Comparison of ENCODE assay signal across 16 cellular contexts in the genomic region with DNA sequence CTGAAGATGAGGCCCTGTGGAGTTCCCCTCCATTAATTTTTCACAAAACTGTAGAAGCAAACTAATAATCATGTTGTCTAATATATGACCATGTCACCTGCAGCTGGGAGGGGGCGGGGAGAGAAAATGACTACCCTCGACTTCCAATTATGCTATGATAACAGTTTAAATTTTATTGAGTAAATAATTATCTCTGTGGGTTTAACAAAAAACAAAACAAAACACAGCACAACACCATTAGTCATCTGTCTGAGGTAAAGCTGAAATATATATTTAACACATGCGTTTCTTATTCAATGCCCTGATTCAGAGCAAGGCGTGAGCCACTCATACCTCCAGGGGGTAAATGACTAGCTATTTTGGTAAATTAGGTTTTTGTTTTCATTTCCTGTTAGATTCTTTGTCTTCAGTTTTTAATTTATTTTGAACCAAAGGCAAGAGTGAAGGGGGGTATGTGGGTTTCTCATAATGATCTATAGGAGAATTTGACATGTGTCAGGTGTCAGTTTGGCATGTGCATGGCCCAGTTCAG.
DNase-seq lines count a peak whose midpoint lies in the region; ATAC-seq and TF ChIP-seq lines count a peak whose summit lies in the region.
"Had no signal": no experiment of that assay in that cellular context is flagged by ENCODE, and none has a peak within 500 bp of the region (broad histone marks: within the 10 kb centered on the region; RNA-seq: fewer than 3 reads in every experiment).

No MANE protein-coding gene starts in this region.

- peak; percentile 47 for ATAC-seq in GM21786 (IDR thresholded peaks at IDR 0.05; ENCODE audit: unreplicated experiment)
- ATAC-seq: left ventricle myocardium superior, WTC11 had no signal

- H3K36me3 ChIP-seq in spleen, result no peaks in the 10 kb centered on the region

- H3K36me3 Mint-ChIP-seq in activated naive CD4-positive, alpha-beta T cell treated with anti-CD3 and anti-CD28 coated beads for 36 hours (ENCODE audit: low read depth), result no peaks in the 10 kb centered on the region
- no peaks in the 10 kb centered on the region for H3K36me3 Mint-ChIP-seq in T-helper 2 cell treated with Interferon-gamma antibody and Interleukin-4, amounts not matched to agents 5 μg/mL and 100 μg/mL, for 36 hours (ENCODE audit: low read depth)
- H3K36me3 Mint-ChIP-seq: activated naive CD8-positive, alpha-beta T cell; WTC11 had no signal

- no peaks in the 10 kb centered on the region for H3K27me3 Mint-ChIP-seq in activated naive CD4-positive, alpha-beta T cell treated with anti-CD3 and anti-CD28 coated beads for 36 hours (ENCODE audit: low read depth)
- no peaks in the 10 kb centered on the region for H3K27me3 Mint-ChIP-seq in T-helper 2 cell treated with Interferon-gamma antibody and Interleukin-4, amounts not matched to agents 5 μg/mL and 100 μg/mL, for 36 hours (ENCODE audit: low read depth)
- H3K27me3 Mint-ChIP-seq: activated naive CD8-positive, alpha-beta T cell had no signal

- intact Hi-C loops in activated naive CD4-positive, alpha-beta T cell treated with anti-CD3 and anti-CD28 coated beads for 36 hours (cut with micrococcal nuclease), result loop anchor here (1.0 to 10.0 kb wide), 5 partner anchors 21 to 1091 kb away; a partner anchor contains a TSS
- intact Hi-C loops in spleen (cut with DNase I; ENCODE audit: low total_unique reads), result no loop called here

- H3K4me1 ChIP-seq in spleen, result peaks cover 0 to 14% (median 4%) of the 10 kb centered on the region in 6 donors

- no peak overlapping the region for H3K27ac ChIP-seq in spleen

- no peak overlapping the region for H3K27ac Mint-ChIP-seq in activated naive CD4-positive, alpha-beta T cell treated with anti-CD3 and anti-CD28 coated beads for 36 hours
- no peak overlapping the region for H3K27ac Mint-ChIP-seq in T-helper 2 cell treated with Interferon-gamma antibody and Interleukin-4, amounts not matched to agents 5 μg/mL and 100 μg/mL, for 36 hours
- H3K27ac Mint-ChIP-seq: activated naive CD8-positive, alpha-beta T cell; dendritic cell treated with granulocyte-macrophage colony-stimulating factor and Interleukin-4, amounts not matched to agents 40 ng/mL and 50 ng/mL, for 4 days; WTC11 had no signal

- CTCF ChIA-PET in activated naive CD4-positive, alpha-beta T cell treated with anti-CD3 and anti-CD28 coated beads for 36 hours (lab: Charles Lee), result interaction anchor here (0.8 kb wide), 1 partner anchor 8 kb away, joined by 4 read pairs; no protein-coding TSS in a partner anchor

- DNase-seq in activated naive CD4-positive, alpha-beta T cell treated with anti-CD3 and anti-CD28 coated beads for 36 hours, result peak; percentile 18
- DNase-seq in activated naive CD4-positive, alpha-beta T cell treated with Interleukin-2 at 50 U/mL for 16 hours, result no peak
- DNase-seq in NCI-H146 (lab: John Stamatoyannopoulos, UW) (peak; percentile 99), kidney tubule cell (ENCODE audit: low spot score) (peak; percentile 74), inferior parietal cortex (ENCODE audit: extremely low spot score) (no peak), spleen (no peak)
- DNase-seq in T-helper 2 cell treated with Interferon-gamma antibody and Interleukin-4, amounts not matched to agents 5 μg/mL and 100 μg/mL, for 36 hours (ENCODE audit: low spot score), result no peak
- DNase-seq: left ventricle myocardium superior; NCI-H187 treated with DMSO at 0.1 percent for 48 hours; Right ventricle myocardium superior; stimulated activated CD4-positive, alpha-beta T cell treated with anti-CD3 and anti-CD28 coated beads, Interleukin-2, amount 100 ng/mL, for 48 hours; substantia nigra had no signal

- no peak overlapping the region for H3K4me3 ChIP-seq in spleen

- no peak for TF ChIP-seq CTCF in spleen (IDR thresholded peaks at IDR 0.05 in 8 of 11, conservative IDR thresholded peaks at IDR 0.05 in 3 of 11)

- no peak overlapping the region for H3K4me3 Mint-ChIP-seq in activated naive CD4-positive, alpha-beta T cell treated with anti-CD3 and anti-CD28 coated beads for 36 hours
- H3K4me3 Mint-ChIP-seq in T-helper 2 cell treated with Interferon-gamma antibody and Interleukin-4, amounts not matched to agents 5 μg/mL and 100 μg/mL, for 36 hours, result no peak overlapping the region
- H3K4me3 Mint-ChIP-seq: activated naive CD8-positive, alpha-beta T cell; dendritic cell treated with granulocyte-macrophage colony-stimulating factor and Interleukin-4, amounts not matched to agents 40 ng/mL and 50 ng/mL, for 4 days; WTC11 had no signal

- H3K9me3 Mint-ChIP-seq in activated naive CD4-positive, alpha-beta T cell treated with anti-CD3 and anti-CD28 coated beads for 36 hours, result no peaks in the 10 kb centered on the region
- no peaks in the 10 kb centered on the region for H3K9me3 Mint-ChIP-seq in T-helper 2 cell treated with Interferon-gamma antibody and Interleukin-4, amounts not matched to agents 5 μg/mL and 100 μg/mL, for 36 hours
- H3K9me3 Mint-ChIP-seq: dendritic cell treated with granulocyte-macrophage colony-stimulating factor and Interleukin-4, amounts not matched to agents 40 ng/mL and 50 ng/mL, for 4 days had no signal

- WGBS in spleen, 5 donors, result 69 to 86% (median 80%) methylated on average over 4 of the region's 4 CpGs

- no peaks in the 10 kb centered on the region for H3K4me1 Mint-ChIP-seq in activated naive CD4-positive, alpha-beta T cell treated with anti-CD3 and anti-CD28 coated beads for 36 hours (ENCODE audit: low read depth)
- H3K4me1 Mint-ChIP-seq in T-helper 2 cell treated with Interferon-gamma antibody and Interleukin-4, amounts not matched to agents 5 μg/mL and 100 μg/mL, for 36 hours (ENCODE audit: low read depth), result peaks cover 4% of the 10 kb centered on the region

- H3K9me3 ChIP-seq in spleen, result no peaks in the 10 kb centered on the region

- peaks cover 0 to 6% (median 0%) of the 10 kb centered on the region in 7 donors for H3K27me3 ChIP-seq in spleen (replicated peaks in 1 of 7)

- no peak for TF ChIP-seq POLR2A in spleen (IDR thresholded peaks at IDR 0.05)

Comparison
In these comparisons a context has a peak if more than half of its experiments do, and no peak if none do; other contexts are left out.
1. DNase-seq: peak in activated naive CD4-positive, alpha-beta T cell treated with anti-CD3 and anti-CD28 coated beads for 36 hours (single experiment), NCI-H146 (single experiment) and kidney tubule cell (single experiment); none in activated naive CD4-positive, alpha-beta T cell treated with Interleukin-2 at 50 U/mL for 16 hours (single experiment), inferior parietal cortex (single experiment), T-helper 2 cell treated with Interferon-gamma antibody and Interleukin-4, amounts not matched to agents 5 μg/mL and 100 μg/mL, for 36 hours (single experiment) and spleen (single experiment).